In genomic region chr15:96297783-96298182, GRCh38 we compare ENCODE assay signal across 7 cellular contexts. TPM values are rescaled to one million over a fixed set of nuclear protein-coding genes. Genes with fewer than 3 reads are reported as not detected.
"Had no signal": no experiment of that assay in that cellular context is flagged by ENCODE, and none has a peak within 500 bp of the region (broad histone marks: within the 10 kb centered on the region; RNA-seq: fewer than 3 reads in every experiment).

No MANE protein-coding gene starts in this region.

- DNase-seq: KBM-7, KG1 had no signal

- H3K36me3 Mint-ChIP-seq: IgD-negative memory B cell had no signal

- H3K27me3 Mint-ChIP-seq: IgD-negative memory B cell had no signal

- H3K27ac Mint-ChIP-seq: IgD-negative memory B cell had no signal

- FAIRE-seq: HepG2, HTR-8/SVneo had no signal

- H3K9ac ChIP-seq: KMS-11 had no signal

- ATAC-seq: HepG2 had no signal

- H3K27ac ChIP-seq: HL-60, KMS-11 had no signal

- H3K4me2 ChIP-seq: KMS-11 had no signal

- H3K4me1 Mint-ChIP-seq: IgD-negative memory B cell had no signal

RNA-seq across cellular contexts. Expression of gene NR2F2, which starts 32.7 kb away (rescaled TPM):
- polyA plus RNA-seq: IgD-negative memory B cell had no signal
